Comparison of ENCODE assay signal across 1 cellular context in the genomic region with DNA sequence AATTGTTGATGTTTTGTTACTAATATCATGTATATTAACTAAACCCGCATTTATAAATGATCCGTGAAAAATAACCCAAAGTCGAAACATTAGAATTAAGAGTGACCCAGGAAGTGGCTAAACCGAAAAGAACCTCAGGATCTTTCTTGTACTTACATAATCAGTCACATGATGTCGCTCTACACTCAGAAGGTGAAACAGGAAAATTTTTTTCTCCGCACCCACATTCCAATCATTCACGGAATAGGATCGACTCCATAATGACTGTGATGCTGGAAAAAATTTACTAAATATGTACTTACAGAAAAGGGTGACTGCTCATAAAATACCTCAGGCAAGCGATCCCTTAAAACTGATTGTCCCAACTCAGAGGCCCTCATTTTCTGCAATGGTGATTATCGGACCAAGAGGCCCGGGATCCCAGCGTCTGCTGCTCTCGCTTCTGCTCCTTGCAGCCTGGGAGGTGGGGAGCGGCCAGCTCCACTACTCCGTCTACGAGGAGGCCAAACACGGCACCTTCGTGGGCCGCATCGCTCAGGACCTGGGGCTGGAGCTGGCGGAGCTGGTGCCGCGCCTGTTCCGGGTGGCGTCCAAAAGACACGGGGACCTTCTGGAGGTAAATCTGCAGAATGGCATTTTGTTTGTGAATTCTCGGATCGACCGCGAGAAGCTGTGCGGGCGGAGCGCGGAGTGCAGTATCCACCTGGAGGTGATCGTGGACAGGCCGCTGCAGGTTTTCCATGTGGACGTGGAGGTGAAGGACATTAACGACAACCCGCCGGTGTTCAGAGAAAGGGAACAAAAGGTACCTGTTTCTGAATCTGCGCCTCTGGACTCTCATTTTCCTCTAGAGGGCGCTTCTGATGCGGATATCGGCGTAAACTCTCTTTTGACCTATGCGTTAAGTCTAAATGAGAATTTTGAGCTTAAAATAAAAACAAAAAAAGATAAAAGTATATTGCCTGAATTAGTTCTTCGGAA.
A peak's percentile ranks its signal among the peaks of the same experiment; 100 is the strongest.
TF ChIP-seq lines count a peak whose summit lies in the region.

A gene with protein sequence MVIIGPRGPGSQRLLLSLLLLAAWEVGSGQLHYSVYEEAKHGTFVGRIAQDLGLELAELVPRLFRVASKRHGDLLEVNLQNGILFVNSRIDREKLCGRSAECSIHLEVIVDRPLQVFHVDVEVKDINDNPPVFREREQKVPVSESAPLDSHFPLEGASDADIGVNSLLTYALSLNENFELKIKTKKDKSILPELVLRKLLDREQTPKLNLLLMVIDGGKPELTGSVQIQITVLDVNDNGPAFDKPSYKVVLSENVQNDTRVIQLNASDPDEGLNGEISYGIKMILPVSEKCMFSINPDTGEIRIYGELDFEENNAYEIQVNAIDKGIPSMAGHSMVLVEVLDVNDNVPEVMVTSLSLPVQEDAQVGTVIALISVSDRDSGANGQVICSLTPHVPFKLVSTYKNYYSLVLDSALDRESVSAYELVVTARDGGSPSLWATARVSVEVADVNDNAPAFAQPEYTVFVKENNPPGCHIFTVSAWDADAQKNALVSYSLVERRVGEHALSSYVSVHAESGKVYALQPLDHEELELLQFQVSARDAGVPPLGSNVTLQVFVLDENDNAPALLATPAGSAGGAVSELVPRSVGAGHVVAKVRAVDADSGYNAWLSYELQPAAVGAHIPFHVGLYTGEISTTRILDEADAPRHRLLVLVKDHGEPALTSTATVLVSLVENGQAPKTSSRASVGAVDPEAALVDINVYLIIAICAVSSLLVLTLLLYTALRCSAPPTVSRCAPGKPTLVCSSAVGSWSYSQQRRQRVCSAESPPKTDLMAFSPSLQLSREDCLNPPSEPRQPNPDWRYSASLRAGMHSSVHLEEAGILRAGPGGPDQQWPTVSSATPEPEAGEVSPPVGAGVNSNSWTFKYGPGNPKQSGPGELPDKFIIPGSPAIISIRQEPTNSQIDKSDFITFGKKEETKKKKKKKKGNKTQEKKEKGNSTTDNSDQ (plus strand): TSS at position 224 of the 981 bp plus-strand sequence. CDS start 165 bp downstream, at position 389.

TF ChIP-seq in WTC11, 78 proteins besides CTCF, POLR2A, EP300 and RAD21 (continued from another document):
- TF ChIP-seq USF2 (CRISPR knock-in tag; IDR thresholded peaks at IDR 0.05) = peak; percentile 66
